Comparison of ENCODE assay signal across 1 cellular context in the genomic region with DNA sequence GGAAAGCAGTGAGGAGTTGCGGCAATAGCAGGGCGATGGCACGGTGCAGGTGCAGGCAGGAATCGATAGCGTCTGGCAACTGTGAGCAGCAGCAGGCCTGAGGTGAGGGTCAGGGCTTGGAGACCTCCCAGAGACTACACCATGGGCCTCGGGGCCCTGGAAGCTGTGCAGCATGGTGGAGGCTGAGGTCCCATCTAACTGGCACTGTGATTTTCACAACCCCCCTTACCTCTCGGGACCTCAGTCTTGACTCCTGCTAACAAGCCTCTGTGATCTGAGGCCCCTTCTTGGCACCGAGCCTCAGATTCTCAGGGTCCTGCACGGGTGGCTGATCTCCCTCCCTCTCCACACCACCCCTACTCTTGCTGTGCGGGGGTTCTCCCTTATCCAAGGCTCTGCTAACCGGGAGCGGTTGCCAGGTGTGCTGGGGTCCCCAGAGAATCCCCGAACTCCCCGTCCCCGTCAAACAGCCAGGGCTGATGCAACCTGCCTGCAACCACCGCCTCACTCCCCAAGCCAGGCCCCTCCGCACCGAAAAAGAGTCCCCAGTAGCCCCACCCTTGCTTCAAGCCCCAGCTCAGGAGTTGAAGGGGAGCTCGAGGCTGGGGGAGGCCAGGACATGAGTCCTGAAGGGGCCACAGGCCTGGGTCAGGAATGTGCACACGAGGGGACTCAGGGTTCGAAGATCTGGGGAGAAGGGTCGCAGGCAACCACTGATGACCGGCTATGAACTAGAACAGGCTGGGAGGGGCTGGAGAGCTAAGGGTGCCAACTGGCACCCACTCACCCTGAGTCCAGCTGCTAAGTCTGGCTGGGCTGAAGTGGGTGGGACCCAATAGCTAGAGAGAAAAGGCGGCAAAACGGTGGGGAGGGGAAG.
TF ChIP-seq lines count a peak whose summit lies in the region.

No MANE protein-coding gene starts in this region.

TF ChIP-seq in HEK293, 187 proteins besides CTCF, POLR2A, EP300 and RAD21 (continued from another document and continues in another):
- TF ChIP-seq, protein P1, sequence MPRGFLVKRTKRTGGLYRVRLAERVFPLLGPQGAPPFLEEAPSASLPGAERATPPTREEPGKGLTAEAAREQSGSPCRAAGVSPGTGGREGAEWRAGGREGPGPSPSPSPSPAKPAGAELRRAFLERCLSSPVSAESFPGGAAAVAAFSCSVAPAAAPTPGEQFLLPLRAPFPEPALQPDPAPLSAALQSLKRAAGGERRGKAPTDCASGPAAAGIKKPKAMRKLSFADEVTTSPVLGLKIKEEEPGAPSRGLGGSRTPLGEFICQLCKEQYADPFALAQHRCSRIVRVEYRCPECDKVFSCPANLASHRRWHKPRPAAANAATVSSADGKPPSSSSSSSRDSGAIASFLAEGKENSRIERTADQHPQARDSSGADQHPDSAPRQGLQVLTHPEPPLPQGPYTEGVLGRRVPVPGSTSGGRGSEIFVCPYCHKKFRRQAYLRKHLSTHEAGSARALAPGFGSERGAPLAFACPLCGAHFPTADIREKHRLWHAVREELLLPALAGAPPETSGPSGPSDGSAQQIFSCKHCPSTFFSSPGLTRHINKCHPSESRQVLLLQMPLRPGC (tag by site-specific recombination; IDR thresholded peaks at IDR 0.05) = no peak
- no peak for TF ChIP-seq REPIN1 (tag by site-specific recombination; IDR thresholded peaks at IDR 0.05; ENCODE audit: low read depth)
- no peak for TF ChIP-seq ZNF175 (tag by site-specific recombination; IDR thresholded peaks at IDR 0.05)
- peak; percentile 86 for TF ChIP-seq ZNF223 (tag by site-specific recombination; IDR thresholded peaks at IDR 0.05)
- TF ChIP-seq, protein P2, sequence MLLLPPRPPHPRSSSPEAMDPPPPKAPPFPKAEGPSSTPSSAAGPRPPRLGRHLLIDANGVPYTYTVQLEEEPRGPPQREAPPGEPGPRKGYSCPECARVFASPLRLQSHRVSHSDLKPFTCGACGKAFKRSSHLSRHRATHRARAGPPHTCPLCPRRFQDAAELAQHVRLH (tag by site-specific recombination; IDR thresholded peaks at IDR 0.05) = no peak
- no peak for TF ChIP-seq ZNF549 (tag by site-specific recombination; IDR thresholded peaks at IDR 0.05)
- peak; percentile 79; the same call in 1 of the 2 replicates for TF ChIP-seq MZF1 (tag by site-specific recombination; IDR thresholded peaks at IDR 0.05; ENCODE audit: borderline replicate concordance)
- peak; percentile 51 for TF ChIP-seq ZBTB17 (tag by site-specific recombination; IDR thresholded peaks at IDR 0.05)
- TF ChIP-seq ZSCAN16 (tag by site-specific recombination; IDR thresholded peaks at IDR 0.05) = peak; percentile 50; the same call in 1 of the 2 replicates
- no peak for TF ChIP-seq RBAK (tag by site-specific recombination; IDR thresholded peaks at IDR 0.05)
- TF ChIP-seq, protein P3, sequence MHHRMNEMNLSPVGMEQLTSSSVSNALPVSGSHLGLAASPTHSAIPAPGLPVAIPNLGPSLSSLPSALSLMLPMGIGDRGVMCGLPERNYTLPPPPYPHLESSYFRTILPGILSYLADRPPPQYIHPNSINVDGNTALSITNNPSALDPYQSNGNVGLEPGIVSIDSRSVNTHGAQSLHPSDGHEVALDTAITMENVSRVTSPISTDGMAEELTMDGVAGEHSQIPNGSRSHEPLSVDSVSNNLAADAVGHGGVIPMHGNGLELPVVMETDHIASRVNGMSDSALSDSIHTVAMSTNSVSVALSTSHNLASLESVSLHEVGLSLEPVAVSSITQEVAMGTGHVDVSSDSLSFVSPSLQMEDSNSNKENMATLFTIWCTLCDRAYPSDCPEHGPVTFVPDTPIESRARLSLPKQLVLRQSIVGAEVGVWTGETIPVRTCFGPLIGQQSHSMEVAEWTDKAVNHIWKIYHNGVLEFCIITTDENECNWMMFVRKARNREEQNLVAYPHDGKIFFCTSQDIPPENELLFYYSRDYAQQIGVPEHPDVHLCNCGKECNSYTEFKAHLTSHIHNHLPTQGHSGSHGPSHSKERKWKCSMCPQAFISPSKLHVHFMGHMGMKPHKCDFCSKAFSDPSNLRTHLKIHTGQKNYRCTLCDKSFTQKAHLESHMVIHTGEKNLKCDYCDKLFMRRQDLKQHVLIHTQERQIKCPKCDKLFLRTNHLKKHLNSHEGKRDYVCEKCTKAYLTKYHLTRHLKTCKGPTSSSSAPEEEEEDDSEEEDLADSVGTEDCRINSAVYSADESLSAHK (tag by site-specific recombination; IDR thresholded peaks at IDR 0.05) = peak; percentile 35; the same call in 1 of the 2 replicates
- peak; percentile 72 for TF ChIP-seq ZFHX2 (tag by site-specific recombination; conservative IDR thresholded peaks at IDR 0.05)
- TF ChIP-seq, protein P4, sequence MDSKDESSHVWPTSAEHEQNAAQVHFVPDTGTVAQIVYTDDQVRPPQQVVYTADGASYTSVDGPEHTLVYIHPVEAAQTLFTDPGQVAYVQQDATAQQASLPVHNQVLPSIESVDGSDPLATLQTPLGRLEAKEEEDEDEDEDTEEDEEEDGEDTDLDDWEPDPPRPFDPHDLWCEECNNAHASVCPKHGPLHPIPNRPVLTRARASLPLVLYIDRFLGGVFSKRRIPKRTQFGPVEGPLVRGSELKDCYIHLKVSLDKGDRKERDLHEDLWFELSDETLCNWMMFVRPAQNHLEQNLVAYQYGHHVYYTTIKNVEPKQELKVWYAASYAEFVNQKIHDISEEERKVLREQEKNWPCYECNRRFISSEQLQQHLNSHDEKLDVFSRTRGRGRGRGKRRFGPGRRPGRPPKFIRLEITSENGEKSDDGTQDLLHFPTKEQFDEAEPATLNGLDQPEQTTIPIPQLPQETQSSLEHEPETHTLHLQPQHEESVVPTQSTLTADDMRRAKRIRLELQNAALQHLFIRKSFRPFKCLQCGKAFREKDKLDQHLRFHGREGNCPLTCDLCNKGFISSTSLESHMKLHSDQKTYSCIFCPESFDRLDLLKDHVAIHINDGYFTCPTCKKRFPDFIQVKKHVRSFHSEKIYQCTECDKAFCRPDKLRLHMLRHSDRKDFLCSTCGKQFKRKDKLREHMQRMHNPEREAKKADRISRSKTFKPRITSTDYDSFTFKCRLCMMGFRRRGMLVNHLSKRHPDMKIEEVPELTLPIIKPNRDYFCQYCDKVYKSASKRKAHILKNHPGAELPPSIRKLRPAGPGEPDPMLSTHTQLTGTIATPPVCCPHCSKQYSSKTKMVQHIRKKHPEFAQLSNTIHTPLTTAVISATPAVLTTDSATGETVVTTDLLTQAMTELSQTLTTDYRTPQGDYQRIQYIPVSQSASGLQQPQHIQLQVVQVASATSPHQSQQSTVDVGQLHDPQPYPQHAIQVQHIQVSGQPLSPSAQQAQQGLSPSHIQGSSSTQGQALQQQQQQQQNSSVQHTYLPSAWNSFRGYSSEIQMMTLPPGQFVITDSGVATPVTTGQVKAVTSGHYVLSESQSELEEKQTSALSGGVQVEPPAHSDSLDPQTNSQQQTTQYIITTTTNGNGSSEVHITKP (tag by site-specific recombination; IDR thresholded peaks at IDR 0.05) = peak; percentile 59; the same call in 1 of the 2 replicates
- TF ChIP-seq, protein P5, sequence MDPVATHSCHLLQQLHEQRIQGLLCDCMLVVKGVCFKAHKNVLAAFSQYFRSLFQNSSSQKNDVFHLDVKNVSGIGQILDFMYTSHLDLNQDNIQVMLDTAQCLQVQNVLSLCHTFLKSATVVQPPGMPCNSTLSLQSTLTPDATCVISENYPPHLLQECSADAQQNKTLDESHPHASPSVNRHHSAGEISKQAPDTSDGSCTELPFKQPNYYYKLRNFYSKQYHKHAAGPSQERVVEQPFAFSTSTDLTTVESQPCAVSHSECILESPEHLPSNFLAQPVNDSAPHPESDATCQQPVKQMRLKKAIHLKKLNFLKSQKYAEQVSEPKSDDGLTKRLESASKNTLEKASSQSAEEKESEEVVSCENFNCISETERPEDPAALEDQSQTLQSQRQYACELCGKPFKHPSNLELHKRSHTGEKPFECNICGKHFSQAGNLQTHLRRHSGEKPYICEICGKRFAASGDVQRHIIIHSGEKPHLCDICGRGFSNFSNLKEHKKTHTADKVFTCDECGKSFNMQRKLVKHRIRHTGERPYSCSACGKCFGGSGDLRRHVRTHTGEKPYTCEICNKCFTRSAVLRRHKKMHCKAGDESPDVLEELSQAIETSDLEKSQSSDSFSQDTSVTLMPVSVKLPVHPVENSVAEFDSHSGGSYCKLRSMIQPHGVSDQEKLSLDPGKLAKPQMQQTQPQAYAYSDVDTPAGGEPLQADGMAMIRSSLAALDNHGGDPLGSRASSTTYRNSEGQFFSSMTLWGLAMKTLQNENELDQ (tag by site-specific recombination; IDR thresholded peaks at IDR 0.05; ENCODE audit: low read depth) = no peak
- peak; percentile 51; the same call in 1 of the 2 replicates for TF ChIP-seq ZBTB48 (tag by site-specific recombination; IDR thresholded peaks at IDR 0.05)
- TF ChIP-seq SP3 (tag by site-specific recombination; IDR thresholded peaks at IDR 0.05) = peak; percentile 33; the same call in 1 of the 2 replicates
- TF ChIP-seq, protein P6, sequence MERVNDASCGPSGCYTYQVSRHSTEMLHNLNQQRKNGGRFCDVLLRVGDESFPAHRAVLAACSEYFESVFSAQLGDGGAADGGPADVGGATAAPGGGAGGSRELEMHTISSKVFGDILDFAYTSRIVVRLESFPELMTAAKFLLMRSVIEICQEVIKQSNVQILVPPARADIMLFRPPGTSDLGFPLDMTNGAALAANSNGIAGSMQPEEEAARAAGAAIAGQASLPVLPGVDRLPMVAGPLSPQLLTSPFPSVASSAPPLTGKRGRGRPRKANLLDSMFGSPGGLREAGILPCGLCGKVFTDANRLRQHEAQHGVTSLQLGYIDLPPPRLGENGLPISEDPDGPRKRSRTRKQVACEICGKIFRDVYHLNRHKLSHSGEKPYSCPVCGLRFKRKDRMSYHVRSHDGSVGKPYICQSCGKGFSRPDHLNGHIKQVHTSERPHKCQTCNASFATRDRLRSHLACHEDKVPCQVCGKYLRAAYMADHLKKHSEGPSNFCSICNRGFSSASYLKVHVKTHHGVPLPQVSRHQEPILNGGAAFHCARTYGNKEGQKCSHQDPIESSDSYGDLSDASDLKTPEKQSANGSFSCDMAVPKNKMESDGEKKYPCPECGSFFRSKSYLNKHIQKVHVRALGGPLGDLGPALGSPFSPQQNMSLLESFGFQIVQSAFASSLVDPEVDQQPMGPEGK (tag by site-specific recombination; IDR thresholded peaks at IDR 0.05) = peak; percentile 74; the same call in 1 of the 2 replicates
- no peak for TF ChIP-seq ZBTB7A (tag by site-specific recombination; IDR thresholded peaks at IDR 0.05; ENCODE audit: low read depth)
- TF ChIP-seq ZNF791 (tag by site-specific recombination; IDR thresholded peaks at IDR 0.05) = 0 out of 2 replicates have a peak, but pooled peaks have one; percentile 4
- TF ChIP-seq ZNF473 (tag by site-specific recombination; IDR thresholded peaks at IDR 0.05) = no peak
- TF ChIP-seq, protein P7, sequence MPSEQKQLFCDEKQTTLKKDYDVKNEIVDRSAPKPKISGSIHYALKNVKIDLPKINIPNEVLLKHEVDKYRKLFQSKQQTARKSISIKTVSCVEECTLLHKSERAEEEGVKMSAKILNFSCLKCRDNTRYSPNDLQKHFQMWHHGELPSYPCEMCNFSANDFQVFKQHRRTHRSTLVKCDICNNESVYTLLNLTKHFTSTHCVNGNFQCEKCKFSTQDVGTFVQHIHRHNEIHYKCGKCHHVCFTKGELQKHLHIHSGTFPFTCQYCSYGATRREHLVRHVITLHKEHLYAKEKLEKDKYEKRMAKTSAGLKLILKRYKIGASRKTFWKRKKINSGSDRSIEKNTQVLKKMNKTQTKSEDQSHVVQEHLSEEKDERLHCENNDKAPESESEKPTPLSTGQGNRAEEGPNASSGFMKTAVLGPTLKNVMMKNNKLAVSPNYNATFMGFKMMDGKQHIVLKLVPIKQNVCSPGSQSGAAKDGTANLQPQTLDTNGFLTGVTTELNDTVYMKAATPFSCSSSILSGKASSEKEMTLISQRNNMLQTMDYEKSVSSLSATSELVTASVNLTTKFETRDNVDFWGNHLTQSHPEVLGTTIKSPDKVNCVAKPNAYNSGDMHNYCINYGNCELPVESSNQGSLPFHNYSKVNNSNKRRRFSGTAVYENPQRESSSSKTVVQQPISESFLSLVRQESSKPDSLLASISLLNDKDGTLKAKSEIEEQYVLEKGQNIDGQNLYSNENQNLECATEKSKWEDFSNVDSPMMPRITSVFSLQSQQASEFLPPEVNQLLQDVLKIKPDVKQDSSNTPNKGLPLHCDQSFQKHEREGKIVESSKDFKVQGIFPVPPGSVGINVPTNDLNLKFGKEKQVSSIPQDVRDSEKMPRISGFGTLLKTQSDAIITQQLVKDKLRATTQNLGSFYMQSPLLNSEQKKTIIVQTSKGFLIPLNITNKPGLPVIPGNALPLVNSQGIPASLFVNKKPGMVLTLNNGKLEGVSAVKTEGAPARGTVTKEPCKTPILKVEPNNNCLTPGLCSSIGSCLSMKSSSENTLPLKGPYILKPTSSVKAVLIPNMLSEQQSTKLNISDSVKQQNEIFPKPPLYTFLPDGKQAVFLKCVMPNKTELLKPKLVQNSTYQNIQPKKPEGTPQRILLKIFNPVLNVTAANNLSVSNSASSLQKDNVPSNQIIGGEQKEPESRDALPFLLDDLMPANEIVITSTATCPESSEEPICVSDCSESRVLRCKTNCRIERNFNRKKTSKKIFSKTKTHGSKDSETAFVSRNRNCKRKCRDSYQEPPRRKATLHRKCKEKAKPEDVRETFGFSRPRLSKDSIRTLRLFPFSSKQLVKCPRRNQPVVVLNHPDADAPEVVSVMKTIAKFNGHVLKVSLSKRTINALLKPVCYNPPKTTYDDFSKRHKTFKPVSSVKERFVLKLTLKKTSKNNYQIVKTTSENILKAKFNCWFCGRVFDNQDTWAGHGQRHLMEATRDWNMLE (tag by site-specific recombination; conservative IDR thresholded peaks at IDR 0.05; ENCODE audit: low read depth) = peak; percentile 24; the same call in 1 of the 2 replicates
- TF ChIP-seq, protein P8, sequence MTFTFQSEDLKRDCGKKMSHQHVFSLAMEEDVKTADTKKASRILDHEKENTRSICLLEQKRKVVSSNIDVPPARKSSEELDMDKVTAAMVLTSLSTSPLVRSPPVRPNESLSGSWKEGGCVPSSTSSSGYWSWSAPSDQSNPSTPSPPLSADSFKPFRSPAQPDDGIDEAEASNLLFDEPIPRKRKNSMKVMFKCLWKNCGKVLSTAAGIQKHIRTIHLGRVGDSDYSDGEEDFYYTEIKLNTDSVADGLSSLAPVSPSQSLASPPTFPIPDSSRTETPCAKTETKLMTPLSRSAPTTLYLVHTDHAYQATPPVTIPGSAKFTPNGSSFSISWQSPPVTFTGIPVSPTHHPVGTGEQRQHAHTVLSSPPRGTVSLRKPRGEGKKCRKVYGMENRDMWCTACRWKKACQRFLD (tag by site-specific recombination; IDR thresholded peaks at IDR 0.05) = no peak
- TF ChIP-seq ZSCAN30 (tag by site-specific recombination; IDR thresholded peaks at IDR 0.05) = no peak
- TF ChIP-seq ZNF514 (tag by site-specific recombination; IDR thresholded peaks at IDR 0.05) = no peak
- TF ChIP-seq, protein P9, sequence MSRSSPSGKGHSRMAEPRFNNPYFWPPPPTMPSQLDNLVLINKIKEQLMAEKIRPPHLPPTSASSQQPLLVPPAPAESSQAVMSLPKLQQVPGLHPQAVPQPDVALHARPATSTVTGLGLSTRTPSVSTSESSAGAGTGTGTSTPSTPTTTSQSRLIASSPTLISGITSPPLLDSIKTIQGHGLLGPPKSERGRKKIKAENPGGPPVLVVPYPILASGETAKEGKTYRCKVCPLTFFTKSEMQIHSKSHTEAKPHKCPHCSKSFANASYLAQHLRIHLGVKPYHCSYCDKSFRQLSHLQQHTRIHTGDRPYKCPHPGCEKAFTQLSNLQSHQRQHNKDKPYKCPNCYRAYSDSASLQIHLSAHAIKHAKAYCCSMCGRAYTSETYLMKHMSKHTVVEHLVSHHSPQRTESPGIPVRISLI (tag by site-specific recombination; IDR thresholded peaks at IDR 0.05) = no peak
- no peak for TF ChIP-seq ZNF530 (tag by site-specific recombination; IDR thresholded peaks at IDR 0.05; ENCODE audit: low read depth)
- no peak for TF ChIP-seq EGR2 (tag by site-specific recombination; IDR thresholded peaks at IDR 0.05; ENCODE audit: low read depth)
- no peak for TF ChIP-seq ZNF302 (tag by site-specific recombination; IDR thresholded peaks at IDR 0.05; ENCODE audit: low read depth)
- no peak for TF ChIP-seq ZNF24 (tag by site-specific recombination; IDR thresholded peaks at IDR 0.05)
- no peak for TF ChIP-seq ZNF48 (tag by site-specific recombination; IDR thresholded peaks at IDR 0.05)
